Comparison of ENCODE assay signal across 15 cellular contexts in genomic region chr16:11630230-11631056, GRCh38. TPM values are rescaled to one million over a fixed set of nuclear protein-coding genes. Genes with fewer than 3 reads are reported as not detected.
A peak's percentile ranks its signal among the peaks of the same experiment; 100 is the strongest.
DNase-seq lines count a peak whose midpoint lies in the region; ATAC-seq and TF ChIP-seq lines count a peak whose summit lies in the region.
"Had no signal": no experiment of that assay in that cellular context is flagged by ENCODE, and none has a peak within 500 bp of the region (broad histone marks: within the 10 kb centered on the region; RNA-seq: fewer than 3 reads in every experiment).

No MANE protein-coding gene starts in this region.

- DNase-seq in PC-9, result peak; percentile 61 to 72
- no peak for DNase-seq in hepatocyte (ENCODE audit: low spot score)
- DNase-seq in hepatic stellate cell (ENCODE audit: low spot score), result no peak
- no peak for DNase-seq in cerebellar cortex (ENCODE audit: low spot score)
- DNase-seq in omental fat pad (ENCODE audit: low spot score), result no peak
- DNase-seq: activated CD4-positive, CD25-positive, alpha-beta regulatory T cell treated with anti-CD3 and anti-CD28 coated beads, Interleukin-2, amount 50 U/mL, for 72 hours; activated naive CD8-positive, alpha-beta T cell treated with anti-CD3 and anti-CD28 coated beads, Interleukin-2, amount 10 ng/mL, durations not matched to agents 7 days and 5 days; central memory CD4-positive, alpha-beta T cell; hippocampal formation; stimulated activated naive CD4-positive, alpha-beta T cell treated with Interleukin-2 at 50 U/mL for 16 hours had no signal

- no peak overlapping the region for H3K27ac ChIP-seq in HEK293 (ENCODE audit: extremely low read depth, low read depth, low read length)
- H3K27ac ChIP-seq in PC-9, result peak overlapping the region; percentile 98; the same call in 1 of the 2 replicates
- peak overlapping the region; percentile 40 for H3K27ac ChIP-seq in hepatocyte
- H3K27ac ChIP-seq in thymus (ENCODE audit: low read depth), result peak overlapping the region; percentile 62
- H3K27ac ChIP-seq: epithelial cell of prostate had no signal

- H3F3A ChIP-seq in PC-9 (ENCODE audit: insufficient read depth, low read depth), result peaks cover 25% of the 10 kb centered on the region

- POLR2A ChIA-PET in HEK293 (lab: Yijun Ruan, JAX) (no interaction called here), PC-9 (lab: Charles Lee; ENCODE audit: unreplicated experiment) (interaction anchor here (0.7 kb wide), 1 partner anchor 45 kb away, joined by 17 read pairs; no protein-coding TSS in a partner anchor)

- TF ChIP-seq CTCF in HEK293 (tag by site-specific recombination; IDR thresholded peaks at IDR 0.05) (no peak), PC-9 (conservative IDR thresholded peaks at IDR 0.05) (no peak), hepatocyte (IDR thresholded peaks at IDR 0.05; ENCODE audit: poor library complexity) (no peak), omental fat pad (IDR thresholded peaks at IDR 0.05) (no peak)

- H3K27me3 ChIP-seq in PC-9 (ENCODE audit: insufficient read depth, low read depth) (no peaks in the 10 kb centered on the region), hepatocyte (no peaks in the 10 kb centered on the region), thymus (ENCODE audit: control insufficient read depth, insufficient read depth) (no peaks in the 10 kb centered on the region)

- H3K4me1 ChIP-seq in HEK293 (ENCODE audit: control insufficient read depth, insufficient read depth, low read length) (no peaks in the 10 kb centered on the region), PC-9 (replicated peaks; ENCODE audit: insufficient read depth) (peaks cover 49% of the 10 kb centered on the region), hepatocyte (ENCODE audit: insufficient read depth) (peaks cover 26% of the 10 kb centered on the region), thymus (ENCODE audit: control insufficient read depth, insufficient read depth, low read length) (peaks cover 24% of the 10 kb centered on the region)
- H3K4me1 ChIP-seq: HAP-1 had no signal

- no TSS peak for BruUV-seq in PC-9 (replicated peaks; lab: Mats Ljungman, UMichigan)

- intact Hi-C loops in PC-9 (cut with micrococcal nuclease; ENCODE audit: unreplicated experiment), result no loop called here

- peak overlapping the region; percentile 3 for H3K4me2 ChIP-seq in PC-9
- no peak overlapping the region for H3K4me2 ChIP-seq in hepatocyte

- H3K4me3 ChIP-seq in HEK293 (ENCODE audit: low read depth, low read length) (no peak overlapping the region), PC-9 (no peak overlapping the region), hepatocyte (no peak overlapping the region), thymus (ENCODE audit: low read length) (no peak overlapping the region)
- H3K4me3 ChIP-seq: HAP-1 had no signal

- 85% methylated on average over 14 of the region's 14 CpGs for WGBS in hepatocyte (ENCODE audit: low lambda C conversion rate, missing lambda C conversion rate)
- 58% methylated on average over 14 of the region's 14 CpGs for WGBS in thymus

- H2AFZ ChIP-seq in PC-9, result no peak overlapping the region
- H2AFZ ChIP-seq in hepatocyte, result no peak overlapping the region

- no peaks in the 10 kb centered on the region for H3K9me3 ChIP-seq in HEK293 (ENCODE audit: control insufficient read depth, insufficient read depth, low read depth, low read length)
- no peaks in the 10 kb centered on the region for H3K9me3 ChIP-seq in PC-9 (ENCODE audit: insufficient read depth, low read depth)
- H3K9me3 ChIP-seq in hepatocyte (ENCODE audit: low read depth), result no peaks in the 10 kb centered on the region
- no peaks in the 10 kb centered on the region for H3K9me3 ChIP-seq in thymus (ENCODE audit: control insufficient read depth)
- H3K9me3 ChIP-seq: HAP-1 had no signal

- H4K20me1 ChIP-seq in PC-9 (ENCODE audit: insufficient read depth) (no peaks in the 10 kb centered on the region), hepatocyte (ENCODE audit: insufficient read depth, poor library complexity, severe bottlenecking) (no peaks in the 10 kb centered on the region)

- no peaks in the 10 kb centered on the region for H3K79me2 ChIP-seq in PC-9 (ENCODE audit: low read depth)
- no peaks in the 10 kb centered on the region for H3K79me2 ChIP-seq in hepatocyte

- ATAC-seq in HG02870 (IDR thresholded peaks at IDR 0.05; ENCODE audit: unreplicated experiment), result no peak
- no peak for ATAC-seq in omental fat pad (ENCODE audit: low FRiP score)

- CTCF ChIA-PET in HEK293 (lab: Yijun Ruan, JAX) (interaction anchor here (1.1 to 1.4 kb wide), 2 partner anchors 10 to 223 kb away, joined by 3 to 4 read pairs; no protein-coding TSS in a partner anchor), PC-9 (lab: Charles Lee) (interaction anchor here (0.6 to 0.7 kb wide), 4 partner anchors 15 to 87 kb away, joined by 3 to 11 read pairs (median 10); partner anchors contain the start of gene LITAF)

- no peaks in the 10 kb centered on the region for H3K9me2 ChIP-seq in PC-9 (ENCODE audit: insufficient read depth)
- no peaks in the 10 kb centered on the region for H3K9me2 ChIP-seq in hepatocyte (replicated peaks; ENCODE audit: insufficient read depth)

- H3K36me3 ChIP-seq in HEK293 (ENCODE audit: control insufficient read depth in 2 of 2, insufficient read depth in 1 of 2, low read length in 2 of 2), result no peaks in the 10 kb centered on the region
- H3K36me3 ChIP-seq in PC-9 (ENCODE audit: low read depth), result no peaks in the 10 kb centered on the region
- H3K36me3 ChIP-seq in hepatocyte (replicated peaks; ENCODE audit: insufficient read depth, low read depth), result no peaks in the 10 kb centered on the region
- H3K36me3 ChIP-seq in thymus (ENCODE audit: control insufficient read depth, insufficient read depth), result no peaks in the 10 kb centered on the region
- H3K36me3 ChIP-seq: HAP-1 had no signal

TF ChIP-seq in HEK293, 187 proteins besides CTCF, POLR2A, EP300 and RAD21:
- TF ChIP-seq ZSCAN4 (tag by site-specific recombination; IDR thresholded peaks at IDR 0.05), result no peak
- TF ChIP-seq SCRT2 (tag by site-specific recombination; IDR thresholded peaks at IDR 0.05), result peak; percentile 60; the same call in 1 of the 2 replicates
- peak; percentile 87 for TF ChIP-seq ZIC2 (tag by site-specific recombination; IDR thresholded peaks at IDR 0.05)
- no peak for TF ChIP-seq ZNF768 (tag by site-specific recombination; IDR thresholded peaks at IDR 0.05)
- TF ChIP-seq ZNF184 (tag by site-specific recombination; IDR thresholded peaks at IDR 0.05), result no peak
- no peak for TF ChIP-seq HOXD13 (CRISPR knock-in tag; IDR thresholded peaks at IDR 0.05; ENCODE audit: borderline replicate concordance)
- TF ChIP-seq HIC1 (tag by site-specific recombination; IDR thresholded peaks at IDR 0.05), result no peak
TF ChIP-seq in HEK293: peak in this region for 2.

RNA-seq across cellular contexts. Expression of gene SNN, which starts 37.8 kb away (rescaled TPM):
- total RNA-seq in PC-9 (2021) (12.6 and 17.0 TPM in 2 replicates), hepatocyte (18.8 and 18.9 TPM in 2 replicates), omental fat pad (10 to 100 TPM; 25.9 to 52.2 (median 41.9) TPM)
- polyA plus RNA-seq in hepatocyte (16.4 and 16.7 TPM in 2 replicates), thymus (21.6 TPM)

RNA-seq across cellular contexts. Expression of gene LITAF, which starts 43.7 kb away (rescaled TPM):
- total RNA-seq in PC-9 (2021) (232 and 244 TPM in 2 replicates), hepatocyte (65.6 and 78.9 TPM in 2 replicates), omental fat pad (100 to 1,000 TPM in 2 of 4 donors, 10 to 100 TPM in 2; 69.8 to 196 (median 103) TPM)
- polyA plus RNA-seq in hepatocyte (119 and 134 TPM in 2 replicates), thymus (95.0 TPM)

Comparison
In these comparisons a context has a peak if more than half of its experiments do, and no peak if none do; other contexts are left out.
1. DNase-seq: peak in PC-9 (2 of 2); none in hepatocyte (single experiment), hepatic stellate cell (single experiment), cerebellar cortex (single experiment) and omental fat pad (single experiment).